In genomic region chr2:127219716-127220090, GRCh38 we compare ENCODE assay signal across 1 cellular context.
TF ChIP-seq lines count a peak whose summit lies in the region.

No MANE protein-coding gene starts in this region.

TF ChIP-seq in WTC11, 78 proteins besides CTCF, POLR2A, EP300 and RAD21 (continued from another document):
- TF ChIP-seq E2F4 (CRISPR knock-in tag; IDR thresholded peaks at IDR 0.05; ENCODE audit: borderline replicate concordance, low read depth) (no peak), ZSCAN18 (CRISPR knock-in tag; IDR thresholded peaks at IDR 0.05) (no peak), ZNF263 (CRISPR knock-in tag; IDR thresholded peaks at IDR 0.05; ENCODE audit: low read depth) (no peak), ATF3 (CRISPR knock-in tag; conservative IDR thresholded peaks at IDR 0.05) (no peak)
